1 cellular context compared by ENCODE assay signal in genomic region chr15:57165992-57166391, GRCh38.
TF ChIP-seq lines count a peak whose summit lies in the region.

No MANE protein-coding gene starts in this region.

TF ChIP-seq in SK-N-SH treated with all-trans-retinoic acid at 6 μM for 48 hours, 23 proteins besides CTCF, POLR2A, EP300 and RAD21 (continued from another document):
- TF ChIP-seq PATZ1 (CRISPR knock-in tag; IDR thresholded peaks at IDR 0.05; ENCODE audit: borderline replicate concordance): no peak
